In genomic region chr3:27521872-27522265, GRCh38 we compare ENCODE assay signal across 17 cellular contexts. TPM values are rescaled to one million over a fixed set of nuclear protein-coding genes. Genes with fewer than 3 reads are reported as not detected.
DNase-seq lines count a peak whose midpoint lies in the region; ATAC-seq and TF ChIP-seq lines count a peak whose summit lies in the region.
"Had no signal": no experiment of that assay in that cellular context is flagged by ENCODE, and none has a peak within 500 bp of the region (broad histone marks: within the 10 kb centered on the region; RNA-seq: fewer than 3 reads in every experiment).

No MANE protein-coding gene starts in this region.

- no peak overlapping the region for H3K4me3 ChIP-seq in osteoblast (ENCODE audit: insufficient read depth, low read length)
- H3K4me3 ChIP-seq in aorta (ENCODE audit: low read length in 2 of 2): no peak overlapping the region
- H3K4me3 ChIP-seq: ascending aorta, stomach had no signal

- no peaks in the 10 kb centered on the region for H3K27me3 ChIP-seq in osteoblast (ENCODE audit: insufficient read depth, low read length)
- H3K27me3 ChIP-seq in aorta (ENCODE audit: control insufficient read depth in 1 of 2, insufficient read depth in 2 of 2, low read length in 1 of 2): no peaks in the 10 kb centered on the region
- H3K27me3 ChIP-seq: ascending aorta, stomach had no signal

- H3K79me2 ChIP-seq in osteoblast (ENCODE audit: insufficient read depth, low read length): no peaks in the 10 kb centered on the region

- peak overlapping the region; percentile 27 for H3K4me2 ChIP-seq in osteoblast (ENCODE audit: insufficient read depth, low read length)

- H3K4me1 ChIP-seq in osteoblast (ENCODE audit: insufficient read depth, low read length): peaks cover 39% of the 10 kb centered on the region
- peaks cover 0 to 16% of the 10 kb centered on the region in 2 donors for H3K4me1 ChIP-seq in aorta (ENCODE audit: control insufficient read depth in 1 of 2, insufficient read depth in 2 of 2, low read length in 2 of 2)
- H3K4me1 ChIP-seq: Caco-2 had no signal

- peak overlapping the region; percentile 51 for H2AFZ ChIP-seq in osteoblast (ENCODE audit: low read length)

- no peaks in the 10 kb centered on the region for H3K36me3 Mint-ChIP-seq in natural killer cell treated with Interleukin-12 subunit alpha and Interleukin-12 subunit beta and Interleukin-15 and Interleukin-18, amount 100 ng/mL, for 72 hours
- H3K36me3 Mint-ChIP-seq in natural killer cell: no peaks in the 10 kb centered on the region
- H3K36me3 Mint-ChIP-seq in dendritic cell treated with granulocyte-macrophage colony-stimulating factor and Interleukin-4, amounts not matched to agents 40 ng/mL and 50 ng/mL, for 4 days (ENCODE audit: low read depth): no peaks in the 10 kb centered on the region

- no peak for ATAC-seq in natural killer cell treated with Interleukin-12 subunit alpha and Interleukin-12 subunit beta and Interleukin-15 and Interleukin-18, amount 100 ng/mL, for 72 hours
- no peak for ATAC-seq in natural killer cell
- peak; percentile 9 for ATAC-seq in aorta (ENCODE audit: low FRiP score)
- ATAC-seq in left lobe of liver: no peak

- TF ChIP-seq CTCF in natural killer cell (IDR thresholded peaks at IDR 0.05): no peak
- no peak for TF ChIP-seq CTCF in osteoblast (IDR thresholded peaks at IDR 0.05; ENCODE audit: extremely low read depth, low read depth, low read length)

- H3K9me3 ChIP-seq in osteoblast (ENCODE audit: low read depth, low read length) (no peaks in the 10 kb centered on the region), aorta (ENCODE audit: control insufficient read depth, low read length) (no peaks in the 10 kb centered on the region)
- H3K9me3 ChIP-seq: ascending aorta, Caco-2, stomach had no signal

- WGBS in aorta, 2 donors: 74 to 81% methylated on average over 2 of the region's 2 CpGs

- H3K27me3 Mint-ChIP-seq in natural killer cell treated with Interleukin-12 subunit alpha and Interleukin-12 subunit beta and Interleukin-15 and Interleukin-18, amount 100 ng/mL, for 72 hours: no peaks in the 10 kb centered on the region
- no peaks in the 10 kb centered on the region for H3K27me3 Mint-ChIP-seq in natural killer cell (ENCODE audit: low read depth in 2 of 2)
- no peaks in the 10 kb centered on the region for H3K27me3 Mint-ChIP-seq in dendritic cell treated with granulocyte-macrophage colony-stimulating factor and Interleukin-4, amounts not matched to agents 40 ng/mL and 50 ng/mL, for 4 days
- H3K27me3 Mint-ChIP-seq: activated CD4-positive, alpha-beta T cell treated with anti-CD3 and anti-CD28 coated beads for 36 hours; progenitor cell of endocrine pancreas had no signal

- peak overlapping the region in 1 of 2 donors; percentile 63 for H3K27ac Mint-ChIP-seq in natural killer cell treated with Interleukin-12 subunit alpha and Interleukin-12 subunit beta and Interleukin-15 and Interleukin-18, amount 100 ng/mL, for 72 hours
- no peak overlapping the region for H3K27ac Mint-ChIP-seq in natural killer cell
- H3K27ac Mint-ChIP-seq in dendritic cell treated with granulocyte-macrophage colony-stimulating factor and Interleukin-4, amounts not matched to agents 40 ng/mL and 50 ng/mL, for 4 days: peak overlapping the region; percentile 31
- H3K27ac Mint-ChIP-seq: activated CD4-positive, alpha-beta T cell treated with anti-CD3 and anti-CD28 coated beads for 36 hours; progenitor cell of endocrine pancreas had no signal

- no peaks in the 10 kb centered on the region for H4K20me1 ChIP-seq in osteoblast (ENCODE audit: insufficient read depth, low read length)

- intact Hi-C loops in natural killer cell (cut with micrococcal nuclease) (no loop called here), aorta (cut with DNase I) (loop anchor here (2.0 to 5.0 kb wide), 2 partner anchors 17 to 55 kb away; no protein-coding TSS in a partner anchor)
- intact Hi-C loops in dendritic cell treated with granulocyte-macrophage colony-stimulating factor and Interleukin-4, amounts not matched to agents 40 ng/mL and 50 ng/mL, for 4 days (cut with micrococcal nuclease): loop anchor here (1.0 kb wide), 1 partner anchor 38 kb away; the partner anchor contains the start of gene SLC4A7

- no peaks in the 10 kb centered on the region for H3K36me3 ChIP-seq in osteoblast (ENCODE audit: insufficient read depth, low read length)
- no peaks in the 10 kb centered on the region for H3K36me3 ChIP-seq in aorta (ENCODE audit: control insufficient read depth in 1 of 2, insufficient read depth in 2 of 2, low read length in 1 of 2)
- H3K36me3 ChIP-seq: ascending aorta, stomach had no signal

- no peaks in the 10 kb centered on the region for H3K9me3 Mint-ChIP-seq in natural killer cell treated with Interleukin-12 subunit alpha and Interleukin-12 subunit beta and Interleukin-15 and Interleukin-18, amount 100 ng/mL, for 72 hours
- no peaks in the 10 kb centered on the region for H3K9me3 Mint-ChIP-seq in natural killer cell
- H3K9me3 Mint-ChIP-seq in dendritic cell treated with granulocyte-macrophage colony-stimulating factor and Interleukin-4, amounts not matched to agents 40 ng/mL and 50 ng/mL, for 4 days: no peaks in the 10 kb centered on the region

- peak overlapping the region; percentile 39 for H3K4me3 Mint-ChIP-seq in natural killer cell treated with Interleukin-12 subunit alpha and Interleukin-12 subunit beta and Interleukin-15 and Interleukin-18, amount 100 ng/mL, for 72 hours
- H3K4me3 Mint-ChIP-seq in natural killer cell: no peak overlapping the region
- no peak overlapping the region for H3K4me3 Mint-ChIP-seq in dendritic cell treated with granulocyte-macrophage colony-stimulating factor and Interleukin-4, amounts not matched to agents 40 ng/mL and 50 ng/mL, for 4 days
- H3K4me3 Mint-ChIP-seq: activated CD4-positive, alpha-beta T cell treated with anti-CD3 and anti-CD28 coated beads for 36 hours had no signal

- H3K27ac ChIP-seq in osteoblast (ENCODE audit: low read depth, low read length) (peak overlapping the region; percentile 90), aorta (ENCODE audit: low read depth in 1 of 2, low read length in 2 of 2) (peak overlapping the region; percentile 30 to 80)

- peaks cover 7 to 33% of the 10 kb centered on the region in 2 donors for H3K4me1 Mint-ChIP-seq in natural killer cell treated with Interleukin-12 subunit alpha and Interleukin-12 subunit beta and Interleukin-15 and Interleukin-18, amount 100 ng/mL, for 72 hours (ENCODE audit: low read depth in 2 of 2)
- H3K4me1 Mint-ChIP-seq in natural killer cell: peaks cover 2 to 5% of the 10 kb centered on the region in 2 donors
- peaks cover 32% of the 10 kb centered on the region for H3K4me1 Mint-ChIP-seq in dendritic cell treated with granulocyte-macrophage colony-stimulating factor and Interleukin-4, amounts not matched to agents 40 ng/mL and 50 ng/mL, for 4 days (ENCODE audit: low read depth)

- no peak for DNase-seq in natural killer cell treated with Interleukin-12 subunit alpha and Interleukin-12 subunit beta and Interleukin-15 and Interleukin-18, amount 100 ng/mL, for 72 hours (ENCODE audit: low spot score)
- DNase-seq in natural killer cell (no peak), osteoblast (ENCODE audit: insufficient read length, low spot score, missing footprints) (no peak), aorta (no peak), left lobe of liver (ENCODE audit: low spot score) (no peak), ecto neural progenitor cell (ENCODE audit: low spot score) (no peak), CD1c-positive myeloid dendritic cell (ENCODE audit: extremely low spot score) (no peak)
- DNase-seq: activated effector memory CD4-positive, alpha-beta T cell treated with anti-CD3 and anti-CD28 coated beads, Interleukin-2, amount 50 U/mL, for 16 hours; Caco-2; GOT3; NCI-H1436; stomach; T1000 had no signal

RNA-seq across cellular contexts. Expression of gene SLC4A7, which starts 37.7 kb away (rescaled TPM):
- 100 to 1,000 TPM in 1 of 2 donors, 10 to 100 TPM in 1; 39.7 to 106 TPM for total RNA-seq in natural killer cell treated with Interleukin-12 subunit alpha and Interleukin-12 subunit beta and Interleukin-15 and Interleukin-18, amount 100 ng/mL, for 72 hours
- 10 to 100 TPM; 36.4 to 48.0 (median 41.3) TPM for total RNA-seq in natural killer cell
- total RNA-seq in osteoblast: 203 and 281 TPM in 2 replicates
- total RNA-seq in aorta: 10 to 100 TPM; 61.0 to 62.8 TPM
- polyA plus RNA-seq in aorta: 10 to 100 TPM in 1 of 2 donors, 1 to 10 TPM in 1; 5.4 to 14.0 TPM
- total RNA-seq in left lobe of liver: 2.7 TPM
